ENCODE assay signal across 20 cellular contexts in genomic region chr11:79077684-79078379, GRCh38.
"Had no signal": no experiment of that assay in that cellular context is flagged by ENCODE, and none has a peak within 500 bp of the region (broad histone marks: within the 10 kb centered on the region; RNA-seq: fewer than 3 reads in every experiment).

No MANE protein-coding gene starts in this region.

- H3K36me3 Mint-ChIP-seq: naive thymus-derived CD4-positive, alpha-beta T cell had no signal

- H3K9me3 Mint-ChIP-seq: activated naive CD4-positive, alpha-beta T cell treated with anti-CD3 and anti-CD28 coated beads for 36 hours; T-helper 1 cell treated with Interleukin-12 subunit alpha and Interleukin-12 subunit beta and Interleukin-4 antibody, amounts not matched to agents 30 μg/mL and 1 μg/mL, for 36 hours had no signal

- H3K4me1 Mint-ChIP-seq: activated naive CD8-positive, alpha-beta T cell treated with anti-CD3 and anti-CD28 coated beads, Interleukin-2, amount 50 U/mL, for 24 hours; naive thymus-derived CD4-positive, alpha-beta T cell; stimulated activated naive CD8-positive, alpha-beta T cell treated with anti-CD3 and anti-CD28 coated beads, Interleukin-15, amount 100 ng/mL, for 72 hours had no signal

- H3K27me3 ChIP-seq: ascending aorta, foreskin keratinocyte, sigmoid colon, upper lobe of right lung had no signal

- H3K27ac Mint-ChIP-seq: activated naive CD4-positive, alpha-beta T cell treated with anti-CD3 and anti-CD28 coated beads for 36 hours; activated naive CD8-positive, alpha-beta T cell treated with anti-CD3 and anti-CD28 coated beads, Interleukin-2, amount 50 U/mL, for 24 hours; activated T-helper 2 cell treated with anti-CD3 and anti-CD28 coated beads, Interferon-gamma antibody, Interleukin-2, Interleukin-4, amounts not matched to agents 10 μg/mL and 5 μg/mL and 100 μg/mL, durations not matched to agents 14 hours and 24 hours and 36 hours; naive thymus-derived CD4-positive, alpha-beta T cell; stimulated activated naive CD8-positive, alpha-beta T cell treated with anti-CD3 and anti-CD28 coated beads, Interleukin-15, amount 100 ng/mL, for 72 hours; T-helper 1 cell treated with Interleukin-12 subunit alpha and Interleukin-12 subunit beta and Interleukin-4 antibody, amounts not matched to agents 30 μg/mL and 1 μg/mL, for 36 hours had no signal

- H3K9me3 ChIP-seq: ascending aorta, mucosa of descending colon, sigmoid colon, upper lobe of right lung had no signal

- H3K4me3 ChIP-seq: ascending aorta, coronary artery, mucosa of descending colon, sigmoid colon, upper lobe of right lung had no signal

- H3K27ac ChIP-seq: ascending aorta, coronary artery, foreskin keratinocyte, upper lobe of right lung had no signal

- H3K36me3 ChIP-seq: ascending aorta, sigmoid colon, upper lobe of right lung, WERI-Rb-1 had no signal

- H3K27me3 Mint-ChIP-seq: activated naive CD8-positive, alpha-beta T cell treated with anti-CD3 and anti-CD28 coated beads, Interleukin-2, amount 50 U/mL, for 24 hours had no signal

- H3K4me1 ChIP-seq: foreskin keratinocyte, upper lobe of right lung had no signal

- H3K4me3 Mint-ChIP-seq: activated naive CD4-positive, alpha-beta T cell treated with anti-CD3 and anti-CD28 coated beads for 36 hours; activated naive CD8-positive, alpha-beta T cell treated with anti-CD3 and anti-CD28 coated beads, Interleukin-2, amount 50 U/mL, for 24 hours; naive thymus-derived CD4-positive, alpha-beta T cell; stimulated activated naive CD8-positive, alpha-beta T cell treated with anti-CD3 and anti-CD28 coated beads, Interleukin-15, amount 100 ng/mL, for 72 hours; T-helper 1 cell treated with Interleukin-12 subunit alpha and Interleukin-12 subunit beta and Interleukin-4 antibody, amounts not matched to agents 30 μg/mL and 1 μg/mL, for 36 hours had no signal

- ATAC-seq: activated naive CD8-positive, alpha-beta T cell treated with anti-CD3 and anti-CD28 coated beads, Interleukin-2, amount 50 U/mL, for 24 hours; foreskin keratinocyte; left cardiac atrium; mucosa of descending colon; naive thymus-derived CD4-positive, alpha-beta T cell; stimulated activated naive CD8-positive, alpha-beta T cell treated with anti-CD3 and anti-CD28 coated beads, Interleukin-15, amount 100 ng/mL, for 72 hours; upper lobe of right lung had no signal

- DNase-seq: activated CD4-positive, alpha-beta T cell treated with anti-CD3 and anti-CD28 coated beads, Interleukin-2, amount 50 U/mL, for 48 hours; activated naive CD4-positive, alpha-beta T cell treated with anti-CD3 and anti-CD28 coated beads for 36 hours; activated naive CD8-positive, alpha-beta T cell treated with anti-CD3 and anti-CD28 coated beads, Interleukin-2, amount 50 U/mL, for 24 hours; activated T-cell treated with anti-CD3 and anti-CD28 coated beads, Interleukin-2, amount 50 U/mL, for 1 hour; caudate nucleus; effector CD4-positive, alpha-beta T cell; foreskin keratinocyte; left cardiac atrium; mucosa of descending colon; naive thymus-derived CD4-positive, alpha-beta T cell; occipital lobe; sigmoid colon; stimulated activated CD4-positive, alpha-beta T cell treated with anti-CD3 and anti-CD28 coated beads, Interleukin-1b, Interleukin-23, amount 100 ng/mL, for 48 hours; stimulated activated naive CD8-positive, alpha-beta T cell treated with anti-CD3 and anti-CD28 coated beads, Interleukin-15, amount 100 ng/mL, for 72 hours; upper lobe of right lung; WERI-Rb-1 had no signal
